ENCODE assay signal across 9 cellular contexts in genomic region chr2:194104687-194105086, GRCh38.
DNase-seq lines count a peak whose midpoint lies in the region; ATAC-seq lines count a peak whose summit lies in the region.
"Had no signal": no experiment of that assay in that cellular context is flagged by ENCODE, and none has a peak within 500 bp of the region (broad histone marks: within the 10 kb centered on the region; RNA-seq: fewer than 3 reads in every experiment).

No MANE protein-coding gene starts in this region.

- ATAC-seq in GM18498 (IDR thresholded peaks at IDR 0.05; ENCODE audit: unreplicated experiment) (peak; percentile 97), GM21526 (IDR thresholded peaks at IDR 0.05; ENCODE audit: low FRiP score, unreplicated experiment) (peak; percentile 95), HG03457 (IDR thresholded peaks at IDR 0.05; ENCODE audit: unreplicated experiment) (peak; percentile 94)
- peak; percentile 24 for ATAC-seq in central memory CD8-positive, alpha-beta T cell (replicated peaks; ENCODE audit: extremely low read depth, poor library complexity, severe bottlenecking)

- H3K36me3 ChIP-seq in effector memory CD4-positive, alpha-beta T cell (ENCODE audit: control insufficient read depth, insufficient read depth, low read length) = no peaks in the 10 kb centered on the region
- H3K36me3 ChIP-seq: tibial nerve had no signal

- no peaks in the 10 kb centered on the region for H3K27me3 ChIP-seq in effector memory CD4-positive, alpha-beta T cell (replicated peaks; ENCODE audit: control insufficient read depth, insufficient read depth, low read length, poor library complexity, severe bottlenecking)
- H3K27me3 ChIP-seq: tibial nerve had no signal

- no peaks in the 10 kb centered on the region for H3K9me3 Mint-ChIP-seq in central memory CD8-positive, alpha-beta T cell
- no peaks in the 10 kb centered on the region for H3K9me3 Mint-ChIP-seq in activated T-helper 2 cell treated with anti-CD3 and anti-CD28 coated beads, Interferon-gamma antibody, Interleukin-2, Interleukin-4, amounts not matched to agents 10 μg/mL and 5 μg/mL and 100 μg/mL, durations not matched to agents 14 hours and 24 hours and 36 hours

- no peaks in the 10 kb centered on the region for H3K4me1 Mint-ChIP-seq in central memory CD8-positive, alpha-beta T cell
- no peaks in the 10 kb centered on the region for H3K4me1 Mint-ChIP-seq in activated T-helper 2 cell treated with anti-CD3 and anti-CD28 coated beads, Interferon-gamma antibody, Interleukin-2, Interleukin-4, amounts not matched to agents 10 μg/mL and 5 μg/mL and 100 μg/mL, durations not matched to agents 14 hours and 24 hours and 36 hours (ENCODE audit: low read depth)

- no peaks in the 10 kb centered on the region for H3K27me3 Mint-ChIP-seq in central memory CD8-positive, alpha-beta T cell
- H3K27me3 Mint-ChIP-seq in activated T-helper 2 cell treated with anti-CD3 and anti-CD28 coated beads, Interferon-gamma antibody, Interleukin-2, Interleukin-4, amounts not matched to agents 10 μg/mL and 5 μg/mL and 100 μg/mL, durations not matched to agents 14 hours and 24 hours and 36 hours (ENCODE audit: low read depth) = no peaks in the 10 kb centered on the region

- no peak overlapping the region for H3K27ac Mint-ChIP-seq in central memory CD8-positive, alpha-beta T cell (ENCODE audit: low read depth)
- no peak overlapping the region for H3K27ac Mint-ChIP-seq in activated T-helper 2 cell treated with anti-CD3 and anti-CD28 coated beads, Interferon-gamma antibody, Interleukin-2, Interleukin-4, amounts not matched to agents 10 μg/mL and 5 μg/mL and 100 μg/mL, durations not matched to agents 14 hours and 24 hours and 36 hours

- no peak for DNase-seq in central memory CD8-positive, alpha-beta T cell (ENCODE audit: low spot score in 2 of 2)
- no peak for DNase-seq in activated T-cell treated with anti-CD3 and anti-CD28 coated beads, Interleukin-2, amount 50 U/mL, for 48 hours
- no peak for DNase-seq in activated T-helper 2 cell treated with anti-CD3 and anti-CD28 coated beads, Interferon-gamma antibody, Interleukin-2, Interleukin-4, amounts not matched to agents 10 μg/mL and 5 μg/mL and 100 μg/mL, durations not matched to agents 14 hours and 24 hours and 36 hours (ENCODE audit: low spot score)
- DNase-seq in effector memory CD4-positive, alpha-beta T cell = no peak
- no peak for DNase-seq in central memory CD4-positive, alpha-beta T cell

- H3K4me1 ChIP-seq in effector memory CD4-positive, alpha-beta T cell (ENCODE audit: control insufficient read depth, insufficient read depth, low read length, poor library complexity, severe bottlenecking) = no peaks in the 10 kb centered on the region

- no peak overlapping the region for H3K4me3 Mint-ChIP-seq in central memory CD8-positive, alpha-beta T cell
- no peak overlapping the region for H3K4me3 Mint-ChIP-seq in activated T-helper 2 cell treated with anti-CD3 and anti-CD28 coated beads, Interferon-gamma antibody, Interleukin-2, Interleukin-4, amounts not matched to agents 10 μg/mL and 5 μg/mL and 100 μg/mL, durations not matched to agents 14 hours and 24 hours and 36 hours (ENCODE audit: low read depth)

- no peak overlapping the region for H3K4me3 ChIP-seq in effector memory CD4-positive, alpha-beta T cell (ENCODE audit: insufficient read depth, low read depth, low read length, poor library complexity, severe bottlenecking)
- H3K4me3 ChIP-seq: tibial nerve had no signal

- no peaks in the 10 kb centered on the region for H3K9me3 ChIP-seq in effector memory CD4-positive, alpha-beta T cell (ENCODE audit: control insufficient read depth, low read length)
- H3K9me3 ChIP-seq: tibial nerve had no signal

- intact Hi-C loops in activated T-helper 2 cell treated with anti-CD3 and anti-CD28 coated beads, Interferon-gamma antibody, Interleukin-2, Interleukin-4, amounts not matched to agents 10 μg/mL and 5 μg/mL and 100 μg/mL, durations not matched to agents 14 hours and 24 hours and 36 hours (cut with micrococcal nuclease) = no loop called here

- H3K36me3 Mint-ChIP-seq in central memory CD8-positive, alpha-beta T cell (ENCODE audit: insufficient read depth) = no peaks in the 10 kb centered on the region
- H3K36me3 Mint-ChIP-seq in activated T-helper 2 cell treated with anti-CD3 and anti-CD28 coated beads, Interferon-gamma antibody, Interleukin-2, Interleukin-4, amounts not matched to agents 10 μg/mL and 5 μg/mL and 100 μg/mL, durations not matched to agents 14 hours and 24 hours and 36 hours (ENCODE audit: low read depth) = no peaks in the 10 kb centered on the region

- H3K27ac ChIP-seq in effector memory CD4-positive, alpha-beta T cell (ENCODE audit: insufficient read depth, low read length, poor library complexity, severe bottlenecking) = no peak overlapping the region
- H3K27ac ChIP-seq: tibial nerve had no signal

Comparison
In these comparisons a context has a peak if more than half of its experiments do, and no peak if none do; other contexts are left out.
1. ATAC-seq: peak in every context shown above with its lines; median percentile 97 in GM18498; 95 in GM21526; 94 in HG03457; 24 in central memory CD8-positive, alpha-beta T cell.